7 cellular contexts compared by ENCODE assay signal in the genomic region with DNA sequence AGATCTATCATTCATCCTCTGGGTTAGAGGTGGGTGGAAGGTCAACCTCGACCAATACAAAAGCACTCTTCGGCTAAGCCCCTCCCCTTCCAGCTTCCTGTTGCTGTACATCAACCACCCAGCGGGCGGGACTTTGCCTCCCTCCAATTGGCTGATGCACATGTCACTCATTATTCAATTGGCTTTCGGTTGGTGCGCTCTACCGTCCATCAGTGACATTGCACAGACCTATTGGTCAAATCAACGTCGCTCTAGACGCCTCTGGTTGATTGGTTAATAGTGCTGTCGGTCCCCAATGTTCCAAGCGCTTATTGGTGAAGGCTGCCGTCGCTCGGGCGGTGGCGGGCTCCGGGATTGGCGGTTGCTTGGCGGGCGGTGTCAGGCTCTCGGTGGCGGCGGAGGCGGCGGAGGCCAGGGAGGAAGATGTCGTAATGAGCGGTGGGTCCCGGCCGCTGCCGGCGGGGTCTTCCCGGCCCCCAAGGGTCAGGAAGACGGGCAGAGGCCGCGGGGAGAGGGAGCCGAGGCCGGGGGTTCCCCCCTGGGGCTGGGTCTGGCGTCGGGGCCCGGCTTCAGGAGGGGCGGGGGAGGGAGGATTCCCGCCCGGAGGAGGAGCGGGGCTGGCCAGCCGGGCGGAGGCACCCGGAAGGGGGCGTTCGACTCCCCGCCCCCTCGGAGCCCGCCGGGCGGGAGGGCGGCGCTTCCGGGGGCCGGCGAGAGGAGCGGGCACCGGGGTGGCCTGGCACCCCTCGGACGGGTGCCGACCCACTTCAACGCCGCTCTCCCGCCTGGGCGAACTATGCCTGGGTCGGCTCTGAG. TPM values are rescaled to one million over a fixed set of nuclear protein-coding genes. Genes with fewer than 3 reads are reported as not detected.
A peak's percentile ranks its signal among the peaks of the same experiment; 100 is the strongest.
DNase-seq lines count a peak whose midpoint lies in the region; ATAC-seq and TF ChIP-seq lines count a peak whose summit lies in the region.

A gene (plus strand): TSS at position 381 of the 816 bp plus-strand sequence. CDS start 51 bp downstream, at position 432.

- TF ChIP-seq CTCF in hepatocyte (IDR thresholded peaks at IDR 0.05; ENCODE audit: poor library complexity), result no peak

- peak; percentile 88 for ATAC-seq in GM18508 (IDR thresholded peaks at IDR 0.05; ENCODE audit: insufficient read depth, unreplicated experiment)
- ATAC-seq in HG03025 (IDR thresholded peaks at IDR 0.05; ENCODE audit: low FRiP score, unreplicated experiment), result peak; percentile 88

- H4K20me1 ChIP-seq in hepatocyte (ENCODE audit: insufficient read depth, poor library complexity, severe bottlenecking), result no peaks in the 10 kb centered on the region

- peak within 1 kb of the TSS; percentile 32 for H3K4me3 ChIP-seq in hepatocyte

- peak within 1 kb of the TSS; percentile 95 for H3K27ac ChIP-seq in hepatocyte

- no peaks in the 10 kb centered on the region for H3K27me3 ChIP-seq in hepatocyte

- no peaks in the 10 kb centered on the region for H3K9me3 ChIP-seq in hepatocyte (ENCODE audit: low read depth)

- peak within 1 kb of the TSS; percentile 94 for H3K4me2 ChIP-seq in hepatocyte

- H3K36me3 ChIP-seq in hepatocyte (replicated peaks; ENCODE audit: insufficient read depth, low read depth), result no peaks in the 10 kb centered on the region

- peak; percentile 100 for DNase-seq in NCI-H2081 (lab: John Stamatoyannopoulos, UW)
- DNase-seq in T1000 (lab: John Stamatoyannopoulos, UW), result peak; percentile 100
- peak; percentile 100 for DNase-seq in astrocyte of the hippocampus (ENCODE audit: low read depth, low spot score)
- DNase-seq in hepatocyte (ENCODE audit: low spot score), result peak; percentile 100
- peak; percentile 100 for DNase-seq in renal cortical epithelial cell (ENCODE audit: low read depth)

- H3K4me1 ChIP-seq in hepatocyte (ENCODE audit: insufficient read depth), result peaks cover 13% of the 10 kb centered on the region

- WGBS in hepatocyte (ENCODE audit: low lambda C conversion rate, missing lambda C conversion rate), result under 1% methylated on average over 34 of the region's 70 CpGs

- peak within 1 kb of the TSS; percentile 67 for H2AFZ ChIP-seq in hepatocyte

- no peaks in the 10 kb centered on the region for H3K9me2 ChIP-seq in hepatocyte (replicated peaks; ENCODE audit: insufficient read depth)

- H3K79me2 ChIP-seq in hepatocyte, result peaks cover 36% of the 10 kb centered on the region

RNA-seq across cellular contexts. Expression of the gene that starts here (rescaled TPM):
- total RNA-seq in hepatocyte (1.5 and 3.3 TPM in 2 replicates), renal cortical epithelial cell (0.35 and 3.1 TPM in 2 replicates)
- polyA plus RNA-seq in hepatocyte, result 6.7 and 10.6 TPM in 2 replicates

Comparison
In these comparisons a context has a peak if more than half of its experiments do, and no peak if none do; other contexts are left out.
1. Peak in every context shown above with its lines: DNase-seq, ATAC-seq, H3K4me3 ChIP-seq and H3K27ac ChIP-seq.